ENCODE assay signal across 15 cellular contexts in genomic region chr3:186901135-186901734, GRCh38. TPM values are rescaled to one million over a fixed set of nuclear protein-coding genes. Genes with fewer than 3 reads are reported as not detected.
DNase-seq lines count a peak whose midpoint lies in the region; FAIRE-seq and TF ChIP-seq lines count a peak whose summit lies in the region.
"Had no signal": no experiment of that assay in that cellular context is flagged by ENCODE, and none has a peak within 500 bp of the region (broad histone marks: within the 10 kb centered on the region; RNA-seq: fewer than 3 reads in every experiment).

No MANE protein-coding gene starts in this region.

- CTCF ChIA-PET in CD8-positive, alpha-beta memory T cell (lab: Charles Lee) = no interaction called here

- H3K4me3 Mint-ChIP-seq in CD8-positive, alpha-beta memory T cell = peak overlapping the region in 2 of 7 donors; percentile 38 to 57
- H3K4me3 Mint-ChIP-seq: activated T-cell treated with anti-CD3 and anti-CD28 coated beads, Interleukin-2, amount 50 U/mL, for 4 hours; dendritic cell treated with granulocyte-macrophage colony-stimulating factor and Interleukin-4, amounts not matched to agents 40 ng/mL and 50 ng/mL, for 4 days had no signal

- peak overlapping the region in 5 of 8 donors; percentile 35 to 86 (median 77) for H3K27ac Mint-ChIP-seq in CD8-positive, alpha-beta memory T cell
- H3K27ac Mint-ChIP-seq: dendritic cell treated with granulocyte-macrophage colony-stimulating factor and Interleukin-4, amounts not matched to agents 40 ng/mL and 50 ng/mL, for 4 days had no signal

- dilution Hi-C loops in keratinocyte (cut with MboI; ENCODE audit: extremely low pct_ligation_motif_present, low sequenced_read_pairs) = no loop called here

- no peak overlapping the region for H3K27ac ChIP-seq in CD8-positive, alpha-beta memory T cell (ENCODE audit: low read depth, low read length)
- peak overlapping the region; percentile 23 for H3K27ac ChIP-seq in keratinocyte (ENCODE audit: control insufficient read depth, insufficient read depth, low read length)

- H3K9me1 ChIP-seq in keratinocyte (ENCODE audit: control insufficient read depth, extremely low read depth, insufficient read depth, low read length) = no peaks in the 10 kb centered on the region

- DNase-seq in CD8-positive, alpha-beta memory T cell = no peak
- DNase-seq in NCI-H226 (peak; percentile 25), cardiac fibroblast (ENCODE audit: low read depth in 2 of 2) (peak; percentile 37 to 55), keratinocyte (ENCODE audit: low read depth, low spot score) (no peak), NCI-H2107 (lab: John Stamatoyannopoulos, UW) (no peak), DMS153 (lab: John Stamatoyannopoulos, UW) (no peak), NCI-H2029 (lab: John Stamatoyannopoulos, UW) (no peak)
- no peak for DNase-seq in activated effector memory CD4-positive, alpha-beta T cell treated with anti-CD3 and anti-CD28 coated beads, Interleukin-2, amount 50 U/mL, for 16 hours
- DNase-seq: activated T-cell treated with anti-CD3 and anti-CD28 coated beads, Interleukin-2, amount 50 U/mL, for 4 hours; COR-L47; glutamatergic neuron; KG1; stimulated activated CD4-positive, alpha-beta T cell treated with anti-CD3 and anti-CD28 coated beads, Interleukin-2, amount 100 ng/mL, for 24 hours had no signal

- H3K4me3 ChIP-seq in CD8-positive, alpha-beta memory T cell (ENCODE audit: low read length) = no peak overlapping the region
- H3K4me3 ChIP-seq in cardiac fibroblast (replicated peaks in 1 of 2; ENCODE audit: low read depth in 2 of 2, low read length in 2 of 2) = no peak overlapping the region
- H3K4me3 ChIP-seq in keratinocyte (ENCODE audit: control insufficient read depth in 2 of 3, extremely low read depth in 1 of 3, insufficient read depth in 2 of 3, low read depth in 1 of 3, low read length in 3 of 3) = no peak overlapping the region

- TF ChIP-seq CTCF in cardiac fibroblast (IDR thresholded peaks at IDR 0.05; ENCODE audit: low read depth, low read length) (no peak), keratinocyte (optimal IDR thresholded peaks at IDR 0.05 in 1 of 3, IDR thresholded peaks at IDR 0.05 in 1 of 3, conservative IDR thresholded peaks at IDR 0.05 in 1 of 3; ENCODE audit: extremely low read depth in 1 of 3, insufficient read depth in 2 of 3, low read length in 3 of 3) (no peak)

- no peaks in the 10 kb centered on the region for H3K79me2 ChIP-seq in keratinocyte (ENCODE audit: control insufficient read depth, insufficient read depth, low read length)

- FAIRE-seq in keratinocyte (lab: Jason Lieb, UNC) = no peak
- FAIRE-seq: RCC 7860 had no signal

- peak overlapping the region; percentile 30 for H2AFZ ChIP-seq in keratinocyte (ENCODE audit: control insufficient read depth, low read length)

- no peaks in the 10 kb centered on the region for H3K36me3 ChIP-seq in CD8-positive, alpha-beta memory T cell (ENCODE audit: insufficient read depth, low read length)
- H3K36me3 ChIP-seq in keratinocyte (ENCODE audit: control insufficient read depth in 2 of 2, extremely low read depth in 1 of 2, insufficient read depth in 2 of 2, low read length in 2 of 2) = no peaks in the 10 kb centered on the region

- H3K36me3 Mint-ChIP-seq in CD8-positive, alpha-beta memory T cell = peaks cover 3 to 32% (median 10%) of the 10 kb centered on the region in 3 donors

- no peaks in the 10 kb centered on the region for H3K27me3 Mint-ChIP-seq in CD8-positive, alpha-beta memory T cell

- H3K9me3 Mint-ChIP-seq in CD8-positive, alpha-beta memory T cell = peaks cover 7 to 33% (median 33%) of the 10 kb centered on the region in 5 donors
- H3K9me3 Mint-ChIP-seq: dendritic cell treated with granulocyte-macrophage colony-stimulating factor and Interleukin-4, amounts not matched to agents 40 ng/mL and 50 ng/mL, for 4 days had no signal

- H3K4me2 ChIP-seq in keratinocyte (ENCODE audit: control insufficient read depth, extremely low read depth, insufficient read depth, low read depth, low read length) = peak overlapping the region; percentile 33

- no peaks in the 10 kb centered on the region for H3K27me3 ChIP-seq in CD8-positive, alpha-beta memory T cell (ENCODE audit: insufficient read depth, low read length, poor library complexity, severe bottlenecking)
- no peaks in the 10 kb centered on the region for H3K27me3 ChIP-seq in keratinocyte (ENCODE audit: control insufficient read depth, extremely low read depth, insufficient read depth, low read length)

- peaks cover 23 to 32% (median 29%) of the 10 kb centered on the region in 3 donors for H3K4me1 Mint-ChIP-seq in CD8-positive, alpha-beta memory T cell

- H3K9me3 ChIP-seq in CD8-positive, alpha-beta memory T cell (ENCODE audit: low read length) = no peaks in the 10 kb centered on the region
- H3K9me3 ChIP-seq in keratinocyte (ENCODE audit: control insufficient read depth, low read depth, low read length) = no peaks in the 10 kb centered on the region

- H3K4me1 ChIP-seq in CD8-positive, alpha-beta memory T cell (ENCODE audit: insufficient read depth, low read length) = peaks cover 12% of the 10 kb centered on the region
- H3K4me1 ChIP-seq in keratinocyte (ENCODE audit: control insufficient read depth, extremely low read depth, insufficient read depth, low read length) = peaks cover 10% of the 10 kb centered on the region

- POLR2A ChIA-PET in CD8-positive, alpha-beta memory T cell (lab: Charles Lee) = no interaction called here

- H3K9ac ChIP-seq in keratinocyte (ENCODE audit: control insufficient read depth, extremely low read depth, insufficient read depth, low read length) = no peak overlapping the region

- no peaks in the 10 kb centered on the region for H4K20me1 ChIP-seq in keratinocyte (ENCODE audit: control insufficient read depth, extremely low read depth, insufficient read depth, low read length)

RNA-seq across cellular contexts. Expression of gene ST6GAL1, which starts 29.1 kb away (rescaled TPM):
- total RNA-seq in CD8-positive, alpha-beta memory T cell = 100 to 1,000 TPM in 1 of 2 experiments, 10 to 100 TPM in 1; 96.8 to 108 TPM
- 139 TPM for polyA plus RNA-seq in CD8-positive, alpha-beta memory T cell
- polyA plus RNA-seq in keratinocyte = 7.5 to 8.6 TPM (median 7.5 TPM) in 3 replicates
- polyA plus RNA-seq in keratinocyte (2011; ENCODE audit: low read depth) = 3.1 TPM
- 6.2 and 9.2 TPM in 2 replicates for polyA plus RNA-seq in keratinocyte (2011; cell fraction: cytosol; rRNA removed)
- 13.3 and 15.1 TPM in 2 replicates for polyA plus RNA-seq in keratinocyte (2011; cell fraction: nucleus; rRNA removed)
- polyA plus RNA-seq in keratinocyte (2012; ENCODE audit: low replicate concordance) = 5.1 and 5.5 TPM in 2 replicates
- polyA minus RNA-seq in keratinocyte = 11.5 to 23.3 TPM (median 20.1 TPM) in 3 replicates
- polyA minus RNA-seq in keratinocyte (2011; cell fraction: cytosol; rRNA and poly(A)+ RNA removed) = 13.4 TPM
- polyA minus RNA-seq in keratinocyte (2011; cell fraction: nucleus; rRNA and poly(A)+ RNA removed) = 12.1 and 20.5 TPM in 2 replicates

RNA-seq across cellular contexts. Expression of gene ADIPOQ, which starts 58.7 kb away (rescaled TPM):
- total RNA-seq in CD8-positive, alpha-beta memory T cell = not detected
- polyA plus RNA-seq in CD8-positive, alpha-beta memory T cell = not detected
- not detected in 3 replicates for polyA plus RNA-seq in keratinocyte
- not detected for polyA plus RNA-seq in keratinocyte (2011; ENCODE audit: low read depth)
- not detected in 2 replicates for polyA plus RNA-seq in keratinocyte (2011; cell fraction: cytosol; rRNA removed)
- polyA plus RNA-seq in keratinocyte (2011; cell fraction: nucleus; rRNA removed) = not detected in 2 replicates
- polyA plus RNA-seq in keratinocyte (2012; ENCODE audit: low replicate concordance) = not detected in 2 replicates
- polyA minus RNA-seq in keratinocyte = not detected in 3 replicates
- not detected for polyA minus RNA-seq in keratinocyte (2011; cell fraction: cytosol; rRNA and poly(A)+ RNA removed)
- not detected in 2 replicates for polyA minus RNA-seq in keratinocyte (2011; cell fraction: nucleus; rRNA and poly(A)+ RNA removed)
- total RNA-seq: activated T-cell treated with anti-CD3 and anti-CD28 coated beads, Interleukin-2, amount 50 U/mL, for 4 hours had no signal

Comparison
In these comparisons a context has a peak if more than half of its experiments do, and no peak if none do; other contexts are left out.
1. DNase-seq: peak in NCI-H226 (single experiment) and cardiac fibroblast (2 of 2); none in CD8-positive, alpha-beta memory T cell (0 of 5), keratinocyte (single experiment), NCI-H2107 (single experiment), activated effector memory CD4-positive, alpha-beta T cell treated with anti-CD3 and anti-CD28 coated beads, Interleukin-2, amount 50 U/mL, for 16 hours (single experiment), DMS153 (single experiment) and NCI-H2029 (single experiment).